In the genomic region with DNA sequence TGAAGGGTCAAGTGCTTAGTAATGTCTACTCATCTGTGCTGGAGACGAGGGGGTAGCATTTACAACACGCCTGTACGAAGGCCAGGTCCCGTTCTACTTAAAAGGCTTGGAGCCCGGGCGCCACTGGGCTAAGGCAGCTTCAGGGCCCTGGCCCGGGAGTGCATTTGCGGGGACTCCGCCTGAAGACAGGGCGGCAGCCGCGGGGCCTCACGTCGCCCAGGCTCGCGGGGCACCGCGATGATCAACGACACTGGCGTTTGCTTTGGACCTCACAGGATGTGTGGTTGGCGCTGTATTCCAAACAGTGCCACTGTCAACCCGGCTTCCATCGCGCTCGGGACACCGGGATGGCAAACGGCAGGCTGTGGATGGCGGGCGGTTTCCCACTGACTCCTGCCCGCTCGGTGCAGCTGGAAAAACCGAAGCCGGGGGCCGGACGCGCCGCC, we compare ENCODE assay signal across 8 cellular contexts. TPM values are rescaled to one million over a fixed set of nuclear protein-coding genes. Genes with fewer than 3 reads are reported as not detected.
DNase-seq lines count a peak whose midpoint lies in the region; ATAC-seq and TF ChIP-seq lines count a peak whose summit lies in the region.

No MANE protein-coding gene starts in this region.

- 0% methylated on average over 37 of the region's 37 CpGs for WGBS in psoas muscle, 3 donors

- intact Hi-C loops in left ventricle myocardium inferior (cut with micrococcal nuclease): no loop called here
- intact Hi-C loops in psoas muscle (cut with DNase I): loop anchor here (2.0 to 10.0 kb wide), 3 partner anchors 79 to 257 kb away; a partner anchor contains a TSS

- H3K27me3 ChIP-seq in adipocyte (replicated peaks; ENCODE audit: control insufficient read depth, insufficient read depth, low read length): no peaks in the 10 kb centered on the region
- no peaks in the 10 kb centered on the region for H3K27me3 ChIP-seq in left ventricle myocardium inferior (ENCODE audit: low read depth)
- H3K27me3 ChIP-seq in psoas muscle (ENCODE audit: insufficient read depth in 3 of 3, low read length in 2 of 3): no peaks in the 10 kb centered on the region

- H3K36me3 ChIP-seq in adipocyte (ENCODE audit: control insufficient read depth, insufficient read depth, low read length, severe bottlenecking): no peaks in the 10 kb centered on the region
- H3K36me3 ChIP-seq in left ventricle myocardium inferior: no peaks in the 10 kb centered on the region
- H3K36me3 ChIP-seq in psoas muscle (ENCODE audit: insufficient read depth in 1 of 2, low read depth in 1 of 2): no peaks in the 10 kb centered on the region

- ATAC-seq in GM19438 (IDR thresholded peaks at IDR 0.05; ENCODE audit: low read depth, unreplicated experiment) (peak; percentile 15), SK-N-SH treated with all-trans-retinoic acid at 6 μM for 48 hours (peak; percentile 64), psoas muscle (peak; percentile 9 to 59 (median 36)), HG03565 (IDR thresholded peaks at IDR 0.05; ENCODE audit: unreplicated experiment) (no peak)

- H3K9me3 ChIP-seq in adipocyte (ENCODE audit: control insufficient read depth, low read length) (no peaks in the 10 kb centered on the region), left ventricle myocardium inferior (replicated peaks) (no peaks in the 10 kb centered on the region), psoas muscle (no peaks in the 10 kb centered on the region)

- H3K4me3 ChIP-seq in adipocyte (ENCODE audit: low read length) (peak overlapping the region; percentile 87), left ventricle myocardium inferior (peak overlapping the region; percentile 87), psoas muscle (peak overlapping the region; percentile 91)

- H3K9ac ChIP-seq in adipocyte (ENCODE audit: low read length): peak overlapping the region; percentile 92

- DNase-seq in C1 segment of cervical spinal cord (lab: John Stamatoyannopoulos, UW) (peak in 10 of 14 donors; percentile 50 to 78 (median 70)), HuH-7 (ENCODE audit: low spot score) (peak; percentile 38), adipocyte (ENCODE audit: low read depth) (peak; percentile 79), left ventricle myocardium inferior (peak; percentile 46), psoas muscle (peak; percentile 64 to 75)

- H3K27ac ChIP-seq in left ventricle myocardium inferior (replicated peaks) (peak overlapping the region; percentile 99), psoas muscle (peak overlapping the region; percentile 99)

- H3K4me1 ChIP-seq in adipocyte (ENCODE audit: control insufficient read depth, insufficient read depth, low read length) (peaks cover 27% of the 10 kb centered on the region), left ventricle myocardium inferior (peaks cover 45% of the 10 kb centered on the region), psoas muscle (peaks cover 30% of the 10 kb centered on the region)

- TF ChIP-seq CTCF in left ventricle myocardium inferior (IDR thresholded peaks at IDR 0.05; ENCODE audit: borderline replicate concordance): peak; percentile 21
- TF ChIP-seq CTCF in psoas muscle (IDR thresholded peaks at IDR 0.05): no peak

TF ChIP-seq in SK-N-SH treated with all-trans-retinoic acid at 6 μM for 48 hours, 23 proteins besides CTCF, POLR2A, EP300 and RAD21:
- peak; percentile 32; the same call in 1 of the 2 replicates for TF ChIP-seq ZFP3 (CRISPR knock-in tag; IDR thresholded peaks at IDR 0.05)
- TF ChIP-seq, protein P1, sequence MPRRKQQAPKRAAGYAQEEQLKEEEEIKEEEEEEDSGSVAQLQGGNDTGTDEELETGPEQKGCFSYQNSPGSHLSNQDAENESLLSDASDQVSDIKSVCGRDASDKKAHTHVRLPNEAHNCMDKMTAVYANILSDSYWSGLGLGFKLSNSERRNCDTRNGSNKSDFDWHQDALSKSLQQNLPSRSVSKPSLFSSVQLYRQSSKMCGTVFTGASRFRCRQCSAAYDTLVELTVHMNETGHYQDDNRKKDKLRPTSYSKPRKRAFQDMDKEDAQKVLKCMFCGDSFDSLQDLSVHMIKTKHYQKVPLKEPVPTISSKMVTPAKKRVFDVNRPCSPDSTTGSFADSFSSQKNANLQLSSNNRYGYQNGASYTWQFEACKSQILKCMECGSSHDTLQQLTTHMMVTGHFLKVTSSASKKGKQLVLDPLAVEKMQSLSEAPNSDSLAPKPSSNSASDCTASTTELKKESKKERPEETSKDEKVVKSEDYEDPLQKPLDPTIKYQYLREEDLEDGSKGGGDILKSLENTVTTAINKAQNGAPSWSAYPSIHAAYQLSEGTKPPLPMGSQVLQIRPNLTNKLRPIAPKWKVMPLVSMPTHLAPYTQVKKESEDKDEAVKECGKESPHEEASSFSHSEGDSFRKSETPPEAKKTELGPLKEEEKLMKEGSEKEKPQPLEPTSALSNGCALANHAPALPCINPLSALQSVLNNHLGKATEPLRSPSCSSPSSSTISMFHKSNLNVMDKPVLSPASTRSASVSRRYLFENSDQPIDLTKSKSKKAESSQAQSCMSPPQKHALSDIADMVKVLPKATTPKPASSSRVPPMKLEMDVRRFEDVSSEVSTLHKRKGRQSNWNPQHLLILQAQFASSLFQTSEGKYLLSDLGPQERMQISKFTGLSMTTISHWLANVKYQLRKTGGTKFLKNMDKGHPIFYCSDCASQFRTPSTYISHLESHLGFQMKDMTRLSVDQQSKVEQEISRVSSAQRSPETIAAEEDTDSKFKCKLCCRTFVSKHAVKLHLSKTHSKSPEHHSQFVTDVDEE (CRISPR knock-in tag; IDR thresholded peaks at IDR 0.05): no peak

RNA-seq across cellular contexts. Expression of a gene that starts 1.1 kb away (rescaled TPM):
- total RNA-seq in left ventricle myocardium inferior (9.5 TPM), psoas muscle (10 to 100 TPM in 3 of 4 donors, 1 to 10 TPM in 1; 8.7 to 19.2 (median 15.2) TPM)
- 10 to 100 TPM in 1 of 3 donors, 1 to 10 TPM in 2; 5.0 to 12.7 (median 8.0) TPM for polyA plus RNA-seq in psoas muscle
